Comparison of ENCODE assay signal across 16 cellular contexts in the genomic region with DNA sequence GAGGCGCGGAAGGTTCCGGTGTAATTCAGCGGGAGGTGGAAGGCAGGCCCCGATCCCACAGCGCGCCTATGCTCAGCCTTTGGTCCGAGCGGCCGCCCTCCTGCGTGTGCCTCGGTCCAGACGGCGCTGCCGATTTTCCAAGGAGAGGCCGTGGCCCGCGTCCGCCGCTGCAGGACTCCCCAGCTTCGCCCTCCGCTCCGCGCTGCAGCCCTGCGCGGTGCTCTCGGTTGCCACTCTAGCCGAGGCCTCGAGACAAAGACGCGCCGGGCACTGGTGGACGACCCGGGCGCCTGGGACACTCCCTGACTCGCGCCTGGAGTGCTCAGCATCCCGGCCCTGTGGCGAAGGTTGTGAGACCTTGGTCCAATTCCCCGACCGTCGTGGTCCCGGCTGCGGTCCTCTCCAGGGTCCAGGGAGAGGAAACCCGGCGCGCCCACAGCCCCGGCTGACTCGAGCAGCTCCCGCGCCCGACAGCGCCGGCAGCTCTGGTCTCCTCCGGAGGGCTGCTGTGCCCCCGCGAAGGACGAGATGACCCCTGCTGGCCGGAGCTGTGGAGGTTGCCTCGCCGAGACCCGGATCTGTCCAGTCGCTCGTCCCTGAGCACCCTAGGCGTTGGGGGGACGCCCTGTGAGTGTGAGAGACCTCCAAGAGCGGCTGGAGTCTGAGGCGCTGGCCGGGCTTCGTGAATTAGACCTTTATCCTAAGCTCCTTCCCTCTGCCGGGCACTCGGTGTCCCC. TPM values are rescaled to one million over a fixed set of nuclear protein-coding genes. Genes with fewer than 3 reads are reported as not detected.
A peak's percentile ranks its signal among the peaks of the same experiment; 100 is the strongest.
DNase-seq lines count a peak whose midpoint lies in the region; ATAC-seq, FAIRE-seq and TF ChIP-seq lines count a peak whose summit lies in the region.
"Had no signal": no experiment of that assay in that cellular context is flagged by ENCODE, and none has a peak within 500 bp of the region (broad histone marks: within the 10 kb centered on the region; RNA-seq: fewer than 3 reads in every experiment).

No MANE protein-coding gene starts in this region.

- no peaks in the 10 kb centered on the region for H4K20me1 ChIP-seq in HepG2 (ENCODE audit: insufficient read depth, low read length)

- no peak for TF ChIP-seq EP300 in HepG2 (IDR thresholded peaks at IDR 0.05; ENCODE audit: low read depth in 2 of 2, low read length in 2 of 2)
- TF ChIP-seq EP300 in HepG2 (CRISPR knock-in tag; IDR thresholded peaks at IDR 0.05; ENCODE audit: borderline replicate concordance): no peak

- in situ Hi-C loops in HepG2 (cut with HindIII; ENCODE audit: extremely low pct_ligation_motif_present, low pct_unique_long_range_greater_than_20kb): no loop called here

- H3K9me3 ChIP-seq in HepG2 (ENCODE audit: low read length): no peaks in the 10 kb centered on the region
- no peaks in the 10 kb centered on the region for H3K9me3 ChIP-seq in right lobe of liver
- H3K9me3 ChIP-seq: esophagus muscularis mucosa had no signal

- H3K79me2 ChIP-seq in HepG2 (ENCODE audit: insufficient read depth, low read length): no peaks in the 10 kb centered on the region

- peak; percentile 82 for TF ChIP-seq RAD21 in HepG2 (CRISPR knock-in tag; IDR thresholded peaks at IDR 0.05)

- DNase-seq in HepG2 (ENCODE audit: low spot score): no peak
- DNase-seq in right lobe of liver: no peak
- peak; percentile 66 for DNase-seq in left kidney (ENCODE audit: low read depth, low spot score)
- no peak for DNase-seq in SHP77 (lab: John Stamatoyannopoulos, UW)
- DNase-seq in NOMO-1 treated with DMSO at 0.1 percent for 48 hours (lab: John Stamatoyannopoulos, UW; ENCODE audit: unreplicated experiment): no peak
- DNase-seq: activated CD8-positive, alpha-beta T cell treated with anti-CD3 and anti-CD28 coated beads, Interleukin-2, amount 10 ng/mL, durations not matched to agents 7 days and 5 days; activated gamma-delta T cell; central memory CD4-positive, alpha-beta T cell; NCI-H1436 treated with DMSO at 0.1 percent for 48 hours; occipital lobe; stimulated activated CD8-positive, alpha-beta memory T cell treated with anti-CD3 and anti-CD28 coated beads, Interleukin-4, amount 100 ng/mL, for 48 hours; T1000 had no signal

- 2% methylated on average over 11 of the region's 72 CpGs for WGBS in HepG2 (ENCODE audit: low lambda C conversion rate)
- 2% methylated on average over 17 of the region's 72 CpGs for WGBS in right lobe of liver (ENCODE audit: insufficient coverage, low coverage, low lambda C conversion rate, missing lambda C conversion rate)

- ATAC-seq in HepG2 (peak; percentile 93), right lobe of liver (no peak), GM18517 (IDR thresholded peaks at IDR 0.05; ENCODE audit: unreplicated experiment) (no peak)
- ATAC-seq: activated CD8-positive, alpha-beta T cell treated with anti-CD3 and anti-CD28 coated beads, Interleukin-2, amount 10 ng/mL, durations not matched to agents 7 days and 5 days had no signal

- H3K27me3 ChIP-seq in HepG2 (ENCODE audit: control insufficient read depth in 1 of 2, insufficient read depth in 2 of 2, low read length in 2 of 2) (peaks cover 20 to 95% of the 10 kb centered on the region in 2 experiments), right lobe of liver (peaks cover 16 to 57% of the 10 kb centered on the region in 2 donors)

- POLR2A ChIA-PET in HepG2 (lab: Yijun Ruan, JAX): no interaction called here

- H3K27ac ChIP-seq in HepG2 (ENCODE audit: extremely low read length, insufficient read depth, low read length): no peak overlapping the region
- H3K27ac ChIP-seq in right lobe of liver: no peak overlapping the region
- H3K27ac ChIP-seq: esophagus muscularis mucosa had no signal

- FAIRE-seq in HepG2 (lab: Jason Lieb, UNC): no peak

- H2AFZ ChIP-seq in HepG2 (ENCODE audit: low read length): no peak overlapping the region

- intact Hi-C loops in HepG2 (cut with micrococcal nuclease; ENCODE audit: unreplicated experiment): loop anchor here (1.0 kb wide), 1 partner anchor 194 kb away; no protein-coding TSS in a partner anchor
- intact Hi-C loops in right lobe of liver (cut with DNase I): no loop called here

- H3K36me3 ChIP-seq in HepG2 (replicated peaks in 1 of 2; ENCODE audit: control insufficient read depth in 1 of 2, insufficient read depth in 2 of 2, low read length in 2 of 2): no peaks in the 10 kb centered on the region
- no peaks in the 10 kb centered on the region for H3K36me3 ChIP-seq in right lobe of liver
- H3K36me3 ChIP-seq: esophagus muscularis mucosa had no signal

- TF ChIP-seq POLR2A in HepG2 (IDR thresholded peaks at IDR 0.05; ENCODE audit: insufficient read depth in 1 of 2, low read depth in 2 of 2, low read length in 2 of 2): no peak
- TF ChIP-seq POLR2A in right lobe of liver (IDR thresholded peaks at IDR 0.05): no peak

- H3K4me3 ChIP-seq in HepG2 (replicated peaks in 1 of 3; ENCODE audit: insufficient read depth in 1 of 3, low read depth in 2 of 3, low read length in 3 of 3) (peak overlapping the region in 1 of 3 experiments; percentile 55; a peak in 1 of 6 replicates), right lobe of liver (no peak overlapping the region)
- H3K4me3 ChIP-seq: esophagus muscularis mucosa had no signal

- no TSS peak for BruUV-seq in HepG2 (replicated peaks; lab: Mats Ljungman, UMichigan)

- TF ChIP-seq CTCF in HepG2 (CRISPR knock-in tag; IDR thresholded peaks at IDR 0.05) (peak; percentile 64), right lobe of liver (IDR thresholded peaks at IDR 0.05) (no peak)

- no peak overlapping the region for H3K9ac ChIP-seq in HepG2 (ENCODE audit: insufficient read depth, low read depth, low read length)

- CTCF ChIA-PET in HepG2 (lab: Yijun Ruan, JAX; ENCODE audit: low intra/inter-chr PET ratio, low total read pairs): interaction anchor here (1.2 to 2.1 kb wide), 2 partner anchors 193 to 205 kb away, joined by 3 to 20 read pairs; no protein-coding TSS in a partner anchor

- peak overlapping the region; percentile 49 for H3K4me2 ChIP-seq in HepG2 (ENCODE audit: low read depth, low read length)

- no peaks in the 10 kb centered on the region for H3K4me1 ChIP-seq in HepG2 (ENCODE audit: insufficient read depth, low read length)
- no peaks in the 10 kb centered on the region for H3K4me1 ChIP-seq in right lobe of liver

RNA-seq across cellular contexts. Expression of gene HOXC12, which starts 6.5 kb away (rescaled TPM):
- total RNA-seq in HepG2 (2016; rRNA removed; fragmentation: Illumina TruSeq; extraction: Trizol) (not detected in 2 replicates), right lobe of liver (not detected)
- total RNA-seq in HepG2 (2016; cell fraction: cytosol; rRNA removed; fragmentation: Illumina TruSeq; extraction: Trizol; ENCODE audit: low read depth): not detected in 2 replicates
- not detected in 2 replicates for total RNA-seq in HepG2 (2016; cell fraction: insoluble cytoplasmic fraction; rRNA removed; fragmentation: Illumina TruSeq; extraction: Trizol)
- total RNA-seq in HepG2 (2016; cell fraction: membrane; rRNA removed; fragmentation: Illumina TruSeq; extraction: Trizol): not detected in 2 replicates
- not detected in 2 replicates for total RNA-seq in HepG2 (2016; cell fraction: nucleus; rRNA removed; fragmentation: Illumina TruSeq; extraction: Trizol)
- polyA plus RNA-seq in HepG2 (2011; rRNA removed): not detected in 2 replicates
- polyA plus RNA-seq in HepG2 (2011; cell fraction: cytosol; rRNA removed): not detected in 2 replicates
- polyA plus RNA-seq in HepG2 (2011; cell fraction: nucleus; rRNA removed): not detected in 2 replicates
- not detected in 2 replicates for polyA plus RNA-seq in HepG2 (2012)
- not detected in 2 replicates for polyA plus RNA-seq in HepG2 (2016; cell fraction: cytosol; fragmentation: Illumina TruSeq; extraction: Trizol; ENCODE audit: low read depth)
- polyA plus RNA-seq in HepG2 (2016; cell fraction: insoluble cytoplasmic fraction; fragmentation: Illumina TruSeq; extraction: Trizol; ENCODE audit: low read depth): not detected in 2 replicates
- polyA plus RNA-seq in HepG2 (2016; cell fraction: membrane; fragmentation: Illumina TruSeq; extraction: Trizol; ENCODE audit: low read depth): not detected in 2 replicates
- not detected in 2 replicates for polyA plus RNA-seq in HepG2 (2016; cell fraction: nucleus; fragmentation: Illumina TruSeq; extraction: Trizol; ENCODE audit: insufficient read depth, low read depth)
- polyA minus RNA-seq in HepG2 (2011; rRNA and poly(A)+ RNA removed; ENCODE audit: low replicate concordance): not detected in 2 replicates
- not detected in 2 replicates for polyA minus RNA-seq in HepG2 (2011; cell fraction: cytosol; rRNA and poly(A)+ RNA removed)
- not detected in 2 replicates for polyA minus RNA-seq in HepG2 (2011; cell fraction: nucleus; rRNA and poly(A)+ RNA removed)
- total RNA-seq: activated CD8-positive, alpha-beta T cell treated with anti-CD3 and anti-CD28 coated beads, Interleukin-2, amount 10 ng/mL, durations not matched to agents 7 days and 5 days; esophagus muscularis mucosa; lung microvascular endothelial cell; occipital lobe; ureter had no signal

RNA-seq across cellular contexts. Expression of gene HOXC11, which starts 11.7 kb away (rescaled TPM):
- total RNA-seq in HepG2 (2016; rRNA removed; fragmentation: Illumina TruSeq; extraction: Trizol): not detected in 2 replicates
- total RNA-seq in HepG2 (2016; cell fraction: cytosol; rRNA removed; fragmentation: Illumina TruSeq; extraction: Trizol; ENCODE audit: low read depth): not detected in 2 replicates
- not detected in 2 replicates for total RNA-seq in HepG2 (2016; cell fraction: insoluble cytoplasmic fraction; rRNA removed; fragmentation: Illumina TruSeq; extraction: Trizol)
- total RNA-seq in HepG2 (2016; cell fraction: membrane; rRNA removed; fragmentation: Illumina TruSeq; extraction: Trizol): not detected in 2 replicates
- not detected in 2 replicates for total RNA-seq in HepG2 (2016; cell fraction: nucleus; rRNA removed; fragmentation: Illumina TruSeq; extraction: Trizol)
- polyA plus RNA-seq in HepG2 (2011; rRNA removed): not detected in 2 replicates
- not detected in 2 replicates for polyA plus RNA-seq in HepG2 (2011; cell fraction: cytosol; rRNA removed)
- not detected in 2 replicates for polyA plus RNA-seq in HepG2 (2011; cell fraction: nucleus; rRNA removed)
- polyA plus RNA-seq in HepG2 (2012): not detected in 2 replicates
- not detected in 2 replicates for polyA plus RNA-seq in HepG2 (2016; cell fraction: cytosol; fragmentation: Illumina TruSeq; extraction: Trizol; ENCODE audit: low read depth)
- polyA plus RNA-seq in HepG2 (2016; cell fraction: insoluble cytoplasmic fraction; fragmentation: Illumina TruSeq; extraction: Trizol; ENCODE audit: low read depth): not detected in 2 replicates
- not detected in 2 replicates for polyA plus RNA-seq in HepG2 (2016; cell fraction: membrane; fragmentation: Illumina TruSeq; extraction: Trizol; ENCODE audit: low read depth)
- not detected in 2 replicates for polyA plus RNA-seq in HepG2 (2016; cell fraction: nucleus; fragmentation: Illumina TruSeq; extraction: Trizol; ENCODE audit: insufficient read depth, low read depth)
- 8.8 TPM in 1 of 2 replicates, not detected in the other for polyA minus RNA-seq in HepG2 (2011; rRNA and poly(A)+ RNA removed; ENCODE audit: low replicate concordance)
- 0.30 TPM in 1 of 2 replicates, not detected in the other for polyA minus RNA-seq in HepG2 (2011; cell fraction: cytosol; rRNA and poly(A)+ RNA removed)
- polyA minus RNA-seq in HepG2 (2011; cell fraction: nucleus; rRNA and poly(A)+ RNA removed): 0.13 TPM in 1 of 2 replicates, not detected in the other
- total RNA-seq in right lobe of liver: not detected
- total RNA-seq: activated CD8-positive, alpha-beta T cell treated with anti-CD3 and anti-CD28 coated beads, Interleukin-2, amount 10 ng/mL, durations not matched to agents 7 days and 5 days; esophagus muscularis mucosa; lung microvascular endothelial cell; occipital lobe had no signal

RNA-seq across cellular contexts. Expression of gene HOTAIR, which starts 13.6 kb away (rescaled TPM):
- total RNA-seq in HepG2 (2016; rRNA removed; fragmentation: Illumina TruSeq; extraction: Trizol) (not detected in 2 replicates), right lobe of liver (not detected)
- not detected in 2 replicates for total RNA-seq in HepG2 (2016; cell fraction: cytosol; rRNA removed; fragmentation: Illumina TruSeq; extraction: Trizol; ENCODE audit: low read depth)
- total RNA-seq in HepG2 (2016; cell fraction: insoluble cytoplasmic fraction; rRNA removed; fragmentation: Illumina TruSeq; extraction: Trizol): not detected in 2 replicates
- total RNA-seq in HepG2 (2016; cell fraction: membrane; rRNA removed; fragmentation: Illumina TruSeq; extraction: Trizol): not detected in 2 replicates
- not detected in 2 replicates for total RNA-seq in HepG2 (2016; cell fraction: nucleus; rRNA removed; fragmentation: Illumina TruSeq; extraction: Trizol)
- not detected in 2 replicates for polyA plus RNA-seq in HepG2 (2011; rRNA removed)
- not detected in 2 replicates for polyA plus RNA-seq in HepG2 (2011; cell fraction: cytosol; rRNA removed)
- polyA plus RNA-seq in HepG2 (2011; cell fraction: nucleus; rRNA removed): not detected in 2 replicates
- polyA plus RNA-seq in HepG2 (2012): not detected in 2 replicates
- not detected in 2 replicates for polyA plus RNA-seq in HepG2 (2016; cell fraction: cytosol; fragmentation: Illumina TruSeq; extraction: Trizol; ENCODE audit: low read depth)
- not detected in 2 replicates for polyA plus RNA-seq in HepG2 (2016; cell fraction: insoluble cytoplasmic fraction; fragmentation: Illumina TruSeq; extraction: Trizol; ENCODE audit: low read depth)
- not detected in 2 replicates for polyA plus RNA-seq in HepG2 (2016; cell fraction: membrane; fragmentation: Illumina TruSeq; extraction: Trizol; ENCODE audit: low read depth)
- polyA plus RNA-seq in HepG2 (2016; cell fraction: nucleus; fragmentation: Illumina TruSeq; extraction: Trizol; ENCODE audit: insufficient read depth, low read depth): not detected in 2 replicates
- 0.84 TPM in 1 of 2 replicates, not detected in the other for polyA minus RNA-seq in HepG2 (2011; rRNA and poly(A)+ RNA removed; ENCODE audit: low replicate concordance)
- polyA minus RNA-seq in HepG2 (2011; cell fraction: cytosol; rRNA and poly(A)+ RNA removed): not detected in 2 replicates
- polyA minus RNA-seq in HepG2 (2011; cell fraction: nucleus; rRNA and poly(A)+ RNA removed): not detected in 2 replicates
- total RNA-seq: activated CD8-positive, alpha-beta T cell treated with anti-CD3 and anti-CD28 coated beads, Interleukin-2, amount 10 ng/mL, durations not matched to agents 7 days and 5 days; esophagus muscularis mucosa; lung microvascular endothelial cell; occipital lobe had no signal

RNA-seq across cellular contexts. Expression of gene HOXC13, which starts 22.6 kb away (rescaled TPM):
- total RNA-seq in HepG2 (2016; rRNA removed; fragmentation: Illumina TruSeq; extraction: Trizol): 0.07 TPM in 2 replicates
- not detected in 2 replicates for total RNA-seq in HepG2 (2016; cell fraction: cytosol; rRNA removed; fragmentation: Illumina TruSeq; extraction: Trizol; ENCODE audit: low read depth)
- not detected in 2 replicates for total RNA-seq in HepG2 (2016; cell fraction: insoluble cytoplasmic fraction; rRNA removed; fragmentation: Illumina TruSeq; extraction: Trizol)
- 0.10 TPM in 1 of 2 replicates, not detected in the other for total RNA-seq in HepG2 (2016; cell fraction: membrane; rRNA removed; fragmentation: Illumina TruSeq; extraction: Trizol)
- not detected in 2 replicates for total RNA-seq in HepG2 (2016; cell fraction: nucleus; rRNA removed; fragmentation: Illumina TruSeq; extraction: Trizol)
- not detected in 2 replicates for polyA plus RNA-seq in HepG2 (2011; rRNA removed)
- polyA plus RNA-seq in HepG2 (2011; cell fraction: cytosol; rRNA removed): not detected in 2 replicates
- not detected in 2 replicates for polyA plus RNA-seq in HepG2 (2011; cell fraction: nucleus; rRNA removed)
- not detected in 2 replicates for polyA plus RNA-seq in HepG2 (2012)
- not detected in 2 replicates for polyA plus RNA-seq in HepG2 (2016; cell fraction: cytosol; fragmentation: Illumina TruSeq; extraction: Trizol; ENCODE audit: low read depth)
- polyA plus RNA-seq in HepG2 (2016; cell fraction: insoluble cytoplasmic fraction; fragmentation: Illumina TruSeq; extraction: Trizol; ENCODE audit: low read depth): not detected in 2 replicates
- polyA plus RNA-seq in HepG2 (2016; cell fraction: membrane; fragmentation: Illumina TruSeq; extraction: Trizol; ENCODE audit: low read depth): not detected in 2 replicates
- polyA plus RNA-seq in HepG2 (2016; cell fraction: nucleus; fragmentation: Illumina TruSeq; extraction: Trizol; ENCODE audit: insufficient read depth, low read depth): not detected in 2 replicates
- polyA minus RNA-seq in HepG2 (2011; rRNA and poly(A)+ RNA removed; ENCODE audit: low replicate concordance): 0.10 and 9.6 TPM in 2 replicates
- polyA minus RNA-seq in HepG2 (2011; cell fraction: cytosol; rRNA and poly(A)+ RNA removed): not detected in 2 replicates
- polyA minus RNA-seq in HepG2 (2011; cell fraction: nucleus; rRNA and poly(A)+ RNA removed): not detected in 2 replicates
- not detected for total RNA-seq in right lobe of liver
- total RNA-seq: activated CD8-positive, alpha-beta T cell treated with anti-CD3 and anti-CD28 coated beads, Interleukin-2, amount 10 ng/mL, durations not matched to agents 7 days and 5 days; esophagus muscularis mucosa; lung microvascular endothelial cell; occipital lobe had no signal

RNA-seq across cellular contexts. Expression of gene HOXC10, which starts 23.8 kb away (rescaled TPM):
- total RNA-seq in HepG2 (2016; rRNA removed; fragmentation: Illumina TruSeq; extraction: Trizol): not detected in 2 replicates
- total RNA-seq in HepG2 (2016; cell fraction: cytosol; rRNA removed; fragmentation: Illumina TruSeq; extraction: Trizol; ENCODE audit: low read depth): not detected in 2 replicates
- not detected in 2 replicates for total RNA-seq in HepG2 (2016; cell fraction: insoluble cytoplasmic fraction; rRNA removed; fragmentation: Illumina TruSeq; extraction: Trizol)
- not detected in 2 replicates for total RNA-seq in HepG2 (2016; cell fraction: membrane; rRNA removed; fragmentation: Illumina TruSeq; extraction: Trizol)
- not detected in 2 replicates for total RNA-seq in HepG2 (2016; cell fraction: nucleus; rRNA removed; fragmentation: Illumina TruSeq; extraction: Trizol)
- not detected in 2 replicates for polyA plus RNA-seq in HepG2 (2011; rRNA removed)
- polyA plus RNA-seq in HepG2 (2011; cell fraction: cytosol; rRNA removed): 0.17 TPM in 1 of 2 replicates, not detected in the other
- polyA plus RNA-seq in HepG2 (2011; cell fraction: nucleus; rRNA removed): not detected in 2 replicates
- 0.35 TPM in 1 of 2 replicates, not detected in the other for polyA plus RNA-seq in HepG2 (2012)
- polyA plus RNA-seq in HepG2 (2016; cell fraction: cytosol; fragmentation: Illumina TruSeq; extraction: Trizol; ENCODE audit: low read depth): not detected in 2 replicates
- 0.19 TPM in 1 of 2 replicates, not detected in the other for polyA plus RNA-seq in HepG2 (2016; cell fraction: insoluble cytoplasmic fraction; fragmentation: Illumina TruSeq; extraction: Trizol; ENCODE audit: low read depth)
- not detected in 2 replicates for polyA plus RNA-seq in HepG2 (2016; cell fraction: membrane; fragmentation: Illumina TruSeq; extraction: Trizol; ENCODE audit: low read depth)
- polyA plus RNA-seq in HepG2 (2016; cell fraction: nucleus; fragmentation: Illumina TruSeq; extraction: Trizol; ENCODE audit: insufficient read depth, low read depth): not detected in 2 replicates
- polyA minus RNA-seq in HepG2 (2011; rRNA and poly(A)+ RNA removed; ENCODE audit: low replicate concordance): 19.2 TPM in 1 of 2 replicates, not detected in the other
- polyA minus RNA-seq in HepG2 (2011; cell fraction: cytosol; rRNA and poly(A)+ RNA removed): not detected in 2 replicates
- 0.26 TPM in 1 of 2 replicates, not detected in the other for polyA minus RNA-seq in HepG2 (2011; cell fraction: nucleus; rRNA and poly(A)+ RNA removed)
- not detected for total RNA-seq in right lobe of liver
- total RNA-seq: activated CD8-positive, alpha-beta T cell treated with anti-CD3 and anti-CD28 coated beads, Interleukin-2, amount 10 ng/mL, durations not matched to agents 7 days and 5 days; esophagus muscularis mucosa; lung microvascular endothelial cell; occipital lobe had no signal
